In genomic region chr10:567869-568268, GRCh38 we compare ENCODE assay signal across 30 cellular contexts.
"Had no signal": no experiment of that assay in that cellular context is flagged by ENCODE, and none has a peak within 500 bp of the region (broad histone marks: within the 10 kb centered on the region; RNA-seq: fewer than 3 reads in every experiment).

No MANE protein-coding gene starts in this region.

- H3K4me1 ChIP-seq: breast epithelium, colonic mucosa had no signal

- H3K27ac ChIP-seq: ascending aorta, breast epithelium, cardiac muscle cell, colonic mucosa, epithelial cell of prostate, esophagus squamous epithelium, gastroesophageal sphincter, WERI-Rb-1 had no signal

- H3K9me3 ChIP-seq: colonic mucosa had no signal

- H3K4me3 ChIP-seq: ascending aorta, breast epithelium, cardiac muscle cell, colonic mucosa, esophagus squamous epithelium, gastroesophageal sphincter had no signal

- ATAC-seq: activated CD4-positive, alpha-beta T cell treated with anti-CD3 and anti-CD28 coated beads for 36 hours; activated CD8-positive, alpha-beta memory T cell treated with anti-CD3 and anti-CD28 coated beads, Interleukin-2, amount 10 ng/mL, durations not matched to agents 7 days and 5 days; activated CD8-positive, alpha-beta T cell treated with anti-CD3 and anti-CD28 coated beads, Interleukin-2, amount 10 ng/mL, durations not matched to agents 7 days and 5 days; activated naive CD4-positive, alpha-beta T cell treated with anti-CD3 and anti-CD28 coated beads, Interleukin-2, amount 50 U/mL, for 72 hours; gastroesophageal sphincter; T-helper 17 cell had no signal

- DNase-seq: activated CD4-positive, alpha-beta memory T cell treated with anti-CD3 and anti-CD28 coated beads for 36 hours; activated CD4-positive, alpha-beta T cell treated with anti-CD3 and anti-CD28 coated beads for 36 hours; activated CD4-positive, alpha-beta T cell treated with anti-CD3 and anti-CD28 coated beads, Interleukin-2, amount 10 ng/mL, durations not matched to agents 24 days and 14 days; activated CD4-positive, CD25-positive, alpha-beta regulatory T cell; activated CD4-positive, CD25-positive, alpha-beta regulatory T cell treated with anti-CD3 and anti-CD28 coated beads, Interleukin-2, amount 50 U/mL, for 72 hours; activated CD8-positive, alpha-beta memory T cell treated with anti-CD3 and anti-CD28 coated beads, Interleukin-2, amount 10 ng/mL, durations not matched to agents 7 days and 5 days; activated CD8-positive, alpha-beta memory T cell treated with anti-CD3 and anti-CD28 coated beads, Interleukin-2, amount 50 U/mL, for 4 hours; activated CD8-positive, alpha-beta T cell treated with anti-CD3 and anti-CD28 coated beads, Interleukin-2, amount 10 ng/mL, durations not matched to agents 7 days and 5 days; activated gamma-delta T cell; activated naive CD4-positive, alpha-beta T cell; activated naive CD4-positive, alpha-beta T cell treated with anti-CD3 and anti-CD28 coated beads, Interleukin-2, amount 10 ng/mL, durations not matched to agents 7 days and 5 days; activated naive CD8-positive, alpha-beta T cell treated with anti-CD3 and anti-CD28 coated beads, Interleukin-2, amount 10 ng/mL, durations not matched to agents 7 days and 5 days; activated T-cell treated with anti-CD3 and anti-CD28 coated beads, Interleukin-2, amount 50 U/mL, for 1 hour; activated T-cell treated with anti-CD3 and anti-CD28 coated beads, Interleukin-2, amount 50 U/mL, for 48 hours; central memory CD4-positive, alpha-beta T cell; cerebellar nuclear complex; colonic mucosa; effector CD8-positive, alpha-beta T cell; esophagus squamous epithelium; foreskin melanocyte; T-helper 1 cell; T-helper 17 cell; T1000; WERI-Rb-1 had no signal

- H3K27me3 ChIP-seq: ascending aorta, breast epithelium, cardiac muscle cell, colonic mucosa, esophagus squamous epithelium, gastroesophageal sphincter had no signal

- H3K36me3 ChIP-seq: ascending aorta, breast epithelium, cardiac muscle cell, colonic mucosa, esophagus squamous epithelium, gastroesophageal sphincter, WERI-Rb-1 had no signal
